In genomic region chr1:178532392-178532791, GRCh38 we compare ENCODE assay signal across 8 cellular contexts.
DNase-seq lines count a peak whose midpoint lies in the region; ATAC-seq and TF ChIP-seq lines count a peak whose summit lies in the region.

No MANE protein-coding gene starts in this region.

- POLR2A ChIA-PET in GM10248 (lab: Yijun Ruan, JAX): no interaction called here

- H3K4me3 ChIP-seq in retinal pigment epithelial cell (ENCODE audit: low read length): no peak overlapping the region

- peak; percentile 84 for ATAC-seq in HG02610 (IDR thresholded peaks at IDR 0.05; ENCODE audit: unreplicated experiment)
- no peak for ATAC-seq in HG03520 (IDR thresholded peaks at IDR 0.05; ENCODE audit: unreplicated experiment)

- DNase-seq in GM10248 (ENCODE audit: extremely low spot score): peak; percentile 84
- peak; percentile 42 for DNase-seq in NCI-H1436 treated with DMSO at 0.1 percent for 48 hours (lab: John Stamatoyannopoulos, UW)
- peak; percentile 36 to 61 (median 55) for DNase-seq in T-helper 2 cell
- peak in 56 of 58 donors; percentile 13 to 90 (median 64) for DNase-seq in anterior cingulate cortex (lab: John Stamatoyannopoulos, UW)
- peak; percentile 85 for DNase-seq in hepatic stellate cell (ENCODE audit: low spot score)
- no peak for DNase-seq in retinal pigment epithelial cell (ENCODE audit: low read depth)

- TF ChIP-seq CTCF in GM10248 (IDR thresholded peaks at IDR 0.05; ENCODE audit: control extremely low read depth, extremely low read depth, low read depth, missing control alignments) (peak; percentile 95), retinal pigment epithelial cell (conservative IDR thresholded peaks at IDR 0.05; ENCODE audit: low read depth, low read length) (peak; percentile 90)

- CTCF ChIA-PET in GM10248 (lab: Yijun Ruan, JAX): interaction anchor here (0.6 to 11.1 kb wide), 25 partner anchors 11 to 1282 kb away, joined by 3 to 91 read pairs (median 4); partner anchors contain the start of gene TEX35
